ENCODE assay signal across 19 cellular contexts in the genomic region with DNA sequence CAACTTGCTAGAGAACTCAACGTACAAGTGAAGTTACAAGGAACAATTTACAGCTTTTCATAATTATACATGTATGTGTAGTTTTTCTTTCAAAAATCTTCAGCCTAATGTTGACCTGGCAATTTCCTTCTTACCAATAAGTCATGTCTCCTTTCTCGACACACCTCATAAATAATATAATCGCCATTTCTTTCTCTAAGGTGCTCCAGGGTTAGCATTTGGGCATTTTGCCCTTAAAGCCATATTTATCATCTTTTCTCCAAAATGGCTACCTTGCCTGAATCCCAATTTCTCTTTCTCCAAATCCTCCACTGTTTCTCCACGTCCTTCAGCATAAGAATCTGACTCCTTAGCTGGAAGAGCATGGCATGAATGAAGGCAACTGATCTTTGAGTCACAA.
"Had no signal": no experiment of that assay in that cellular context is flagged by ENCODE, and none has a peak within 500 bp of the region (broad histone marks: within the 10 kb centered on the region; RNA-seq: fewer than 3 reads in every experiment).

No MANE protein-coding gene starts in this region.

- H3K4me1 Mint-ChIP-seq: memory B cell; stimulated activated memory B cell treated with anti-CD40 and anti-IgM and Interleukin-4, amounts not matched to agents 10 μg/mL and 1 μg/mL and 100 μg/mL, for 72 hours had no signal

- H3K27me3 Mint-ChIP-seq: naive thymus-derived CD4-positive, alpha-beta T cell; stimulated activated memory B cell treated with anti-CD40 and anti-IgM and Interleukin-4, amounts not matched to agents 10 μg/mL and 1 μg/mL and 100 μg/mL, for 72 hours had no signal

- H3K9me3 ChIP-seq: gastroesophageal sphincter, heart left ventricle, left ventricle myocardium inferior, thoracic aorta, upper lobe of left lung had no signal

- H3K27me3 ChIP-seq: gastroesophageal sphincter, heart left ventricle, upper lobe of left lung had no signal

- H3K4me3 Mint-ChIP-seq: activated T-cell treated with anti-CD3 and anti-CD28 coated beads, Interleukin-2, amount 50 U/mL, for 72 hours; memory B cell; naive thymus-derived CD4-positive, alpha-beta T cell; stimulated activated memory B cell treated with anti-CD40 and anti-IgM and Interleukin-4, amounts not matched to agents 10 μg/mL and 1 μg/mL and 100 μg/mL, for 72 hours had no signal

- H3K36me3 Mint-ChIP-seq: stimulated activated memory B cell treated with anti-CD40 and anti-IgM and Interleukin-4, amounts not matched to agents 10 μg/mL and 1 μg/mL and 100 μg/mL, for 72 hours had no signal

- H3K79me2 ChIP-seq: parathyroid adenoma had no signal

- H3K4me3 ChIP-seq: gastroesophageal sphincter, heart left ventricle, left ventricle myocardium inferior, thoracic aorta, upper lobe of left lung had no signal

- ATAC-seq: activated T-cell treated with anti-CD3 and anti-CD28 coated beads, Interleukin-2, amount 50 U/mL, for 72 hours; esophagus mucosa; gastroesophageal sphincter; heart left ventricle; naive thymus-derived CD4-positive, alpha-beta T cell; sciatic nerve; stimulated activated memory B cell treated with anti-CD40 and anti-IgM and Interleukin-4, amounts not matched to agents 10 μg/mL and 1 μg/mL and 100 μg/mL, for 72 hours had no signal

- H3K27ac ChIP-seq: gastroesophageal sphincter, heart left ventricle, left ventricle myocardium inferior, parathyroid adenoma, thoracic aorta, upper lobe of left lung had no signal

- DNase-seq: activated CD4-positive, CD25-positive, alpha-beta regulatory T cell treated with anti-CD3 and anti-CD28 coated beads, Interleukin-2, amount 50 U/mL, for 72 hours; activated effector memory CD4-positive, alpha-beta T cell treated with anti-CD3 and anti-CD28 coated beads, Interleukin-2, amount 50 U/mL, for 16 hours; activated naive CD4-positive, alpha-beta T cell treated with anti-CD3 and anti-CD28 coated beads, Interleukin-2, amount 50 U/mL, for 16 hours; activated T-cell treated with anti-CD3 and anti-CD28 coated beads, Interleukin-2, amount 50 U/mL, for 72 hours; aorta; effector CD4-positive, alpha-beta T cell; heart left ventricle; left ventricle myocardium inferior; naive thymus-derived CD4-positive, alpha-beta T cell; stimulated activated CD4-positive, alpha-beta T cell treated with anti-CD3 and anti-CD28 coated beads, Interleukin-4, amount 100 ng/mL, for 4 hours; T1000; upper lobe of left lung had no signal

- H3K4me1 ChIP-seq: left ventricle myocardium inferior, parathyroid adenoma had no signal

- H3K36me3 ChIP-seq: gastroesophageal sphincter, heart left ventricle, left ventricle myocardium inferior, thoracic aorta, upper lobe of left lung had no signal

- H2AFZ ChIP-seq: parathyroid adenoma had no signal

- H3K9ac ChIP-seq: parathyroid adenoma had no signal

- H3K27ac Mint-ChIP-seq: activated T-cell treated with anti-CD3 and anti-CD28 coated beads, Interleukin-2, amount 50 U/mL, for 72 hours; memory B cell; naive thymus-derived CD4-positive, alpha-beta T cell; stimulated activated memory B cell treated with anti-CD40 and anti-IgM and Interleukin-4, amounts not matched to agents 10 μg/mL and 1 μg/mL and 100 μg/mL, for 72 hours had no signal
